22 cellular contexts compared by ENCODE assay signal in the genomic region with DNA sequence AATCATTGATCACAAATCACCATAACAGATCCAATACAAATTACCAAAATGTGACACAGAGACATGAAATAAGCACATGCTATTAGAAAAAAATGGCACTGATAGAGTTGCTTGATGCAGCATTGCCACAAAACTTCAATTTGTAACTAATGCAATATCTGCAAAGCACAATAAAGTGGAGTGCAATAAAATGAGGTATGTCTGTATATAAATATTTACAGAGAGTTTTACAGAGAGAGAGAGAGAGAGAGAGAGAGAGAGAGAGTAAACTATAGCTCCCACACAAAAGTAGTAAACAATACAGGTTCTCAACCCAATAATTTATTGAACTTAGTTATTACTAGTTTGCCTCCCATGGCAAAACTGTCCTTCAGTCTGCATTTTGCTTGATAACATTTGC.
"Had no signal": no experiment of that assay in that cellular context is flagged by ENCODE, and none has a peak within 500 bp of the region (broad histone marks: within the 10 kb centered on the region; RNA-seq: fewer than 3 reads in every experiment).

No MANE protein-coding gene starts in this region.

- H3K27ac Mint-ChIP-seq: IgD-negative memory B cell had no signal

- ATAC-seq: K562, Right ventricle myocardium inferior, SK-N-SH treated with all-trans-retinoic acid at 6 μM for 48 hours had no signal

- H3K4me3 Mint-ChIP-seq: IgD-negative memory B cell had no signal

- H3K4me3 ChIP-seq: K562, MG63, PC-9, Peyer's patch, SJCRH30 had no signal

- H3K27me3 Mint-ChIP-seq: IgD-negative memory B cell had no signal

- DNase-seq: MG63; NCI-H1092; NCI-H1105 treated with DMSO at 0.1 percent for 48 hours; NCI-H1417 treated with DMSO at 0.1 percent for 48 hours; NCI-H146; NCI-H1694 treated with DMSO at 0.1 percent for 48 hours; NCI-H1930; NCI-H2107; NCI-H2227 treated with DMSO at 0.1 percent for 48 hours; NCI-H446 treated with DMSO at 0.1 percent for 48 hours; NCI-H524 treated with DMSO at 0.1 percent for 48 hours; NCI-H69; NK-92 treated with Interleukin-12 subunit alpha and Interleukin-12 subunit beta, amount 100 ng/mL, for 24 hours; PC-9; Peyer's patch; SHP77 treated with DMSO at 0.1 percent for 48 hours; SJCRH30; T-helper 2 cell had no signal

- H3K36me3 Mint-ChIP-seq: IgD-negative memory B cell had no signal

- H3K4me1 Mint-ChIP-seq: IgD-negative memory B cell had no signal
